ENCODE assay signal across 8 cellular contexts in genomic region chr11:64447717-64448598, GRCh38.
DNase-seq lines count a peak whose midpoint lies in the region; ATAC-seq, FAIRE-seq and TF ChIP-seq lines count a peak whose summit lies in the region.

No MANE protein-coding gene starts in this region.

- intact Hi-C loops in HepG2 (cut with micrococcal nuclease; ENCODE audit: unreplicated experiment) = loop anchor here (5.0 kb wide), 1 partner anchor 204 kb away; no protein-coding TSS in a partner anchor

- in situ Hi-C loops in HepG2 (cut with HindIII; ENCODE audit: extremely low pct_ligation_motif_present, low pct_unique_long_range_greater_than_20kb) = loop anchor here (10.0 kb wide), 1 partner anchor 207 kb away; no protein-coding TSS in a partner anchor

- H3K79me2 ChIP-seq in astrocyte (ENCODE audit: insufficient read depth, low read length) (no peaks in the 10 kb centered on the region), HepG2 (ENCODE audit: insufficient read depth, low read length) (no peaks in the 10 kb centered on the region)

- H3K4me2 ChIP-seq in astrocyte (ENCODE audit: low read length) (peak overlapping the region; percentile 73), HepG2 (ENCODE audit: low read depth, low read length) (no peak overlapping the region)

- H3K27me3 ChIP-seq in astrocyte (ENCODE audit: insufficient read depth, low read length) (peaks cover 10% of the 10 kb centered on the region), HepG2 (ENCODE audit: control insufficient read depth in 1 of 2, insufficient read depth in 2 of 2, low read length in 2 of 2) (peaks cover 2 to 52% of the 10 kb centered on the region in 2 experiments; a peak in 3 of 5 replicates)

- 17% methylated on average over 12 of the region's 18 CpGs for WGBS in HepG2 (ENCODE audit: low lambda C conversion rate)

- no peak overlapping the region for H3K4me3 Mint-ChIP-seq in astrocyte (ENCODE audit: unreplicated experiment)

- H3K36me3 Mint-ChIP-seq in astrocyte (ENCODE audit: low read depth, unreplicated experiment) = peaks cover 2% of the 10 kb centered on the region

- no peak for ATAC-seq in HepG2
- no peak for ATAC-seq in HG03520 (IDR thresholded peaks at IDR 0.05; ENCODE audit: unreplicated experiment)
- ATAC-seq in HG02759 (IDR thresholded peaks at IDR 0.05; ENCODE audit: unreplicated experiment) = no peak

- no peak for TF ChIP-seq POLR2A in HepG2 (IDR thresholded peaks at IDR 0.05; ENCODE audit: insufficient read depth in 1 of 2, low read depth in 2 of 2, low read length in 2 of 2)

- no peak overlapping the region for H3K27ac Mint-ChIP-seq in astrocyte (ENCODE audit: unreplicated experiment)

- FAIRE-seq in astrocyte (lab: Jason Lieb, UNC) (no peak), HepG2 (lab: Jason Lieb, UNC) (no peak)

- H3K9me3 Mint-ChIP-seq in astrocyte (ENCODE audit: unreplicated experiment) = peaks cover 4% of the 10 kb centered on the region

- H3K9me3 ChIP-seq in astrocyte (ENCODE audit: insufficient read depth, low read depth, low read length) (no peaks in the 10 kb centered on the region), HepG2 (ENCODE audit: low read length) (no peaks in the 10 kb centered on the region)

- peaks cover 52% of the 10 kb centered on the region for H3K27me3 Mint-ChIP-seq in astrocyte (ENCODE audit: low read depth, unreplicated experiment)

- H3K4me3 ChIP-seq in GM08714 (ENCODE audit: low read length) (peak overlapping the region; percentile 9; the same call in 1 of the 2 replicates), LNCaP clone FGC (ENCODE audit: low read depth, low read length) (peak overlapping the region; percentile 38), astrocyte (ENCODE audit: insufficient read depth, low read depth, low read length) (no peak overlapping the region), HepG2 (replicated peaks in 1 of 3; ENCODE audit: insufficient read depth in 1 of 3, low read depth in 2 of 3, low read length in 3 of 3) (no peak overlapping the region)

- TF ChIP-seq CTCF in LNCaP clone FGC (IDR thresholded peaks at IDR 0.05; ENCODE audit: control insufficient read depth, extremely low read depth, insufficient read depth) (no peak), astrocyte (IDR thresholded peaks at IDR 0.05; ENCODE audit: insufficient read depth, low read depth, low read length) (no peak), HepG2 (CRISPR knock-in tag; IDR thresholded peaks at IDR 0.05) (no peak)

- H3K27ac ChIP-seq in astrocyte (ENCODE audit: low read depth, low read length) (no peak overlapping the region), HepG2 (ENCODE audit: extremely low read length, insufficient read depth, low read length) (no peak overlapping the region), temporal lobe (ENCODE audit: low read depth, low read length) (peak overlapping the region; percentile 44)

- BruUV-seq in HepG2 (replicated peaks; lab: Mats Ljungman, UMichigan) = no TSS peak

- CTCF ChIA-PET in HepG2 (lab: Yijun Ruan, JAX; ENCODE audit: low intra/inter-chr PET ratio, low total read pairs) = interaction anchor here (1.7 to 2.2 kb wide), 2 partner anchors 205 to 240 kb away, joined by 4 to 13 read pairs; no protein-coding TSS in a partner anchor

- DNase-seq in LNCaP clone FGC (ENCODE audit: low read depth) (peak; percentile 86), astrocyte (ENCODE audit: low read depth) (peak; percentile 2), HepG2 (ENCODE audit: low spot score) (no peak), NCI-H2029 treated with DMSO at 0.1 percent for 48 hours (lab: John Stamatoyannopoulos, UW) (no peak)

- H4K20me1 ChIP-seq in astrocyte (ENCODE audit: insufficient read depth, low read length) = no peaks in the 10 kb centered on the region
- H4K20me1 ChIP-seq in HepG2 (ENCODE audit: insufficient read depth, low read length) = no peaks in the 10 kb centered on the region

- H3K9ac ChIP-seq in astrocyte (ENCODE audit: low read length) (no peak overlapping the region), HepG2 (ENCODE audit: insufficient read depth, low read depth, low read length) (no peak overlapping the region)

- no peak for TF ChIP-seq RAD21 in HepG2 (CRISPR knock-in tag; IDR thresholded peaks at IDR 0.05)

- H3K4me1 ChIP-seq in astrocyte (ENCODE audit: insufficient read depth, low read length) (peaks cover 9% of the 10 kb centered on the region), HepG2 (ENCODE audit: insufficient read depth, low read length) (peaks cover 17% of the 10 kb centered on the region)

- peaks cover 6% of the 10 kb centered on the region for H3K4me1 Mint-ChIP-seq in astrocyte (ENCODE audit: low read depth, unreplicated experiment)

- TF ChIP-seq EP300 in HepG2 (IDR thresholded peaks at IDR 0.05; ENCODE audit: low read depth in 2 of 2, low read length in 2 of 2) (no peak), HepG2 (CRISPR knock-in tag; IDR thresholded peaks at IDR 0.05; ENCODE audit: borderline replicate concordance) (no peak)

- POLR2A ChIA-PET in HepG2 (lab: Yijun Ruan, JAX) = interaction anchor here (0.6 kb wide), 1 partner anchor 368 kb away, joined by 3 read pairs; no protein-coding TSS in a partner anchor

- H2AFZ ChIP-seq in astrocyte (ENCODE audit: low read depth, low read length) (no peak overlapping the region), HepG2 (ENCODE audit: low read length) (no peak overlapping the region)

- H3K36me3 ChIP-seq in astrocyte (ENCODE audit: insufficient read depth, low read length) = no peaks in the 10 kb centered on the region
- no peaks in the 10 kb centered on the region for H3K36me3 ChIP-seq in HepG2 (replicated peaks in 1 of 2; ENCODE audit: control insufficient read depth in 1 of 2, insufficient read depth in 2 of 2, low read length in 2 of 2)

TF ChIP-seq in HepG2, 621 proteins besides CTCF, POLR2A, EP300 and RAD21:
- TF ChIP-seq ZSCAN30 (CRISPR knock-in tag; IDR thresholded peaks at IDR 0.05) (no peak), PRDM15 (CRISPR knock-in tag; IDR thresholded peaks at IDR 0.05) (peak; percentile 79; the same call in 1 of the 2 replicates)

Comparison
In these comparisons a context has a peak if more than half of its experiments do, and no peak if none do; other contexts are left out.
1. H3K4me3 ChIP-seq: peak in GM08714 (single experiment) and LNCaP clone FGC (single experiment); none in astrocyte (single experiment) and HepG2 (0 of 3).
2. DNase-seq: peak in LNCaP clone FGC (single experiment) and astrocyte (single experiment); none in HepG2 (single experiment) and NCI-H2029 treated with DMSO at 0.1 percent for 48 hours (single experiment).